ENCODE assay signal across 10 cellular contexts in the genomic region with DNA sequence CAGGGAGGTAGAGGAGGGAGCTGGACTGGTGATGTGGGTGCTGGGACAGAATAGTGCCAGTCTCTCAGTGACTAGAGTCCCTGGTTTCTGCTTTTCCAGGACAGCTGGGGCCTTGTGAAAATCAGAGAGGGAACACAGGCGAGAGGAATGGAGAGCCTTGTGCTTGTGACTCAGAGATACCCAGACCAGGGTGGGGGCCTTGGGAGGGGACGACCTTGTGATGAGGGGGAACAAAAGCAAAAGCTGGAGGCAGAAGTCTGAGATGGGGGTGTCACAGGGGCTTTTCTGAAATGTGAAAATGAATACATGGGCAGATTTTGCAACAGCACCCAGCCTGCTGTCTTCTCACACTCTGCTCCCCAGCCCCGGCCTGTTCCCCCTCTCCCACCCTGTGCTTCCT. TPM values are rescaled to one million over a fixed set of nuclear protein-coding genes. Genes with fewer than 3 reads are reported as not detected.
DNase-seq lines count a peak whose midpoint lies in the region; ATAC-seq and TF ChIP-seq lines count a peak whose summit lies in the region.
"Had no signal": no experiment of that assay in that cellular context is flagged by ENCODE, and none has a peak within 500 bp of the region (broad histone marks: within the 10 kb centered on the region; RNA-seq: fewer than 3 reads in every experiment).

No MANE protein-coding gene starts in this region.

- no peaks in the 10 kb centered on the region for H3F3A ChIP-seq in GM23248 (ENCODE audit: insufficient read depth)

- no peak overlapping the region for H3K27ac ChIP-seq in GM23248
- H3K27ac ChIP-seq in left lung = peak overlapping the region; percentile 69 to 75
- H3K27ac ChIP-seq in skeletal muscle tissue (ENCODE audit: low read depth, low read length) = peak overlapping the region; percentile 83
- H3K27ac ChIP-seq: C4-2B had no signal

- DNase-seq in GM23248 (peak; percentile 24), cardiac fibroblast (ENCODE audit: low read depth in 2 of 2) (peak; percentile 36 to 41), left lung (peak in 1 of 2 donors; percentile 57), T-cell (no peak), left colon (no peak)
- no peak for DNase-seq in activated CD4-positive, alpha-beta T cell treated with anti-CD3 and anti-CD28 coated beads, Interleukin-2, amount 10 ng/mL, durations not matched to agents 24 days and 14 days
- DNase-seq: activated naive CD4-positive, alpha-beta T cell treated with anti-CD3 and anti-CD28 coated beads for 36 hours had no signal

- no peak overlapping the region for H3K4me3 ChIP-seq in GM23248
- no peak overlapping the region for H3K4me3 ChIP-seq in cardiac fibroblast (replicated peaks in 1 of 2; ENCODE audit: low read depth in 2 of 2, low read length in 2 of 2)
- no peak overlapping the region for H3K4me3 ChIP-seq in left lung
- H3K4me3 ChIP-seq in skeletal muscle tissue (ENCODE audit: low read length in 3 of 3) = peak overlapping the region in 2 of 3 donors; percentile 22 to 38

- peaks cover 6 to 11% (median 9%) of the 10 kb centered on the region in 3 donors for H3K4me1 Mint-ChIP-seq in T-cell
- peaks cover 13% of the 10 kb centered on the region for H3K4me1 Mint-ChIP-seq in activated CD4-positive, alpha-beta T cell treated with anti-CD3 and anti-CD28 coated beads, Interleukin-2, amount 10 ng/mL, durations not matched to agents 24 days and 14 days

- peak overlapping the region in 1 of 2 donors; percentile 44 for H3K27ac Mint-ChIP-seq in T-cell
- H3K27ac Mint-ChIP-seq in activated CD4-positive, alpha-beta T cell treated with anti-CD3 and anti-CD28 coated beads, Interleukin-2, amount 10 ng/mL, durations not matched to agents 24 days and 14 days = no peak overlapping the region
- H3K27ac Mint-ChIP-seq: activated naive CD4-positive, alpha-beta T cell treated with anti-CD3 and anti-CD28 coated beads for 36 hours had no signal

- H3K4me1 ChIP-seq in GM23248 (ENCODE audit: insufficient read depth) (peaks cover 23% of the 10 kb centered on the region), left lung (peaks cover 12 to 63% of the 10 kb centered on the region in 2 donors), skeletal muscle tissue (ENCODE audit: control insufficient read depth in 3 of 3, insufficient read depth in 3 of 3, low read length in 3 of 3) (peaks cover 45 to 52% (median 50%) of the 10 kb centered on the region in 3 donors)

- H3K27me3 ChIP-seq in GM23248 (replicated peaks; ENCODE audit: insufficient read depth) = no peaks in the 10 kb centered on the region
- no peaks in the 10 kb centered on the region for H3K27me3 ChIP-seq in left lung
- no peaks in the 10 kb centered on the region for H3K27me3 ChIP-seq in skeletal muscle tissue (ENCODE audit: control insufficient read depth in 3 of 3, insufficient read depth in 3 of 3, low read length in 3 of 3)

- no peak overlapping the region for H3K4me2 ChIP-seq in GM23248 (ENCODE audit: unreplicated experiment)

- no peak for TF ChIP-seq CTCF in cardiac fibroblast (IDR thresholded peaks at IDR 0.05; ENCODE audit: low read depth, low read length)
- no peak for TF ChIP-seq CTCF in left lung (IDR thresholded peaks at IDR 0.05)

- no peaks in the 10 kb centered on the region for H4K20me1 ChIP-seq in GM23248 (ENCODE audit: insufficient read depth)

- POLR2A ChIA-PET in T-cell (lab: Charles Lee) = no interaction called here

- no peak overlapping the region for H3K4me3 Mint-ChIP-seq in T-cell
- H3K4me3 Mint-ChIP-seq in activated CD4-positive, alpha-beta T cell treated with anti-CD3 and anti-CD28 coated beads, Interleukin-2, amount 10 ng/mL, durations not matched to agents 24 days and 14 days = no peak overlapping the region
- H3K4me3 Mint-ChIP-seq: activated naive CD4-positive, alpha-beta T cell treated with anti-CD3 and anti-CD28 coated beads for 36 hours had no signal

- H3K36me3 ChIP-seq in GM23248 (ENCODE audit: low read depth) = no peaks in the 10 kb centered on the region
- H3K36me3 ChIP-seq in left lung = no peaks in the 10 kb centered on the region
- H3K36me3 ChIP-seq in skeletal muscle tissue (ENCODE audit: control insufficient read depth in 3 of 3, insufficient read depth in 3 of 3, low read length in 3 of 3) = no peaks in the 10 kb centered on the region

- ATAC-seq in left lung (peak; percentile 20), HG03460 (IDR thresholded peaks at IDR 0.05; ENCODE audit: unreplicated experiment) (no peak), T-cell (replicated peaks in 1 of 4) (no peak), left colon (no peak)

- intact Hi-C loops in left lung (cut with DNase I) = no loop called here
- intact Hi-C loops in activated CD4-positive, alpha-beta T cell treated with anti-CD3 and anti-CD28 coated beads, Interleukin-2, amount 10 ng/mL, durations not matched to agents 24 days and 14 days (cut with micrococcal nuclease) = no loop called here
- intact Hi-C loops in left colon (cut with DNase I, micrococcal nuclease) = no loop called here

- no peaks in the 10 kb centered on the region for H3K9me3 ChIP-seq in GM23248 (ENCODE audit: low read depth)
- H3K9me3 ChIP-seq in left lung = no peaks in the 10 kb centered on the region
- H3K9me3 ChIP-seq in skeletal muscle tissue (ENCODE audit: control insufficient read depth in 3 of 3, low read length in 3 of 3) = no peaks in the 10 kb centered on the region

- no peaks in the 10 kb centered on the region for H3K27me3 Mint-ChIP-seq in T-cell
- no peaks in the 10 kb centered on the region for H3K27me3 Mint-ChIP-seq in activated CD4-positive, alpha-beta T cell treated with anti-CD3 and anti-CD28 coated beads, Interleukin-2, amount 10 ng/mL, durations not matched to agents 24 days and 14 days

- in situ Hi-C loops in GM23248 (cut with MboI) = no loop called here

- CTCF ChIA-PET in T-cell (lab: Charles Lee) = no interaction called here

- no peaks in the 10 kb centered on the region for H3K9me3 Mint-ChIP-seq in T-cell
- no peaks in the 10 kb centered on the region for H3K9me3 Mint-ChIP-seq in activated CD4-positive, alpha-beta T cell treated with anti-CD3 and anti-CD28 coated beads, Interleukin-2, amount 10 ng/mL, durations not matched to agents 24 days and 14 days
- H3K9me3 Mint-ChIP-seq: activated naive CD4-positive, alpha-beta T cell treated with anti-CD3 and anti-CD28 coated beads for 36 hours had no signal

- 9 to 34% methylated on average over 2 to 3 of the region's 3 CpGs for WGBS in GM23248 (ENCODE audit: low coverage in 1 of 2, low lambda C conversion rate in 2 of 2, missing lambda C conversion rate in 2 of 2), 2 experiments

- H3K9ac ChIP-seq in GM23248 (peak overlapping the region; percentile 27; the same call in 1 of the 2 replicates), skeletal muscle tissue (ENCODE audit: low read depth in 1 of 3, low read length in 3 of 3) (peak overlapping the region in 1 of 3 donors; percentile 50)

- no peaks in the 10 kb centered on the region for H3K9me2 ChIP-seq in GM23248 (ENCODE audit: insufficient read depth)

- no peaks in the 10 kb centered on the region for H3K36me3 Mint-ChIP-seq in T-cell
- peaks cover 2% of the 10 kb centered on the region for H3K36me3 Mint-ChIP-seq in activated CD4-positive, alpha-beta T cell treated with anti-CD3 and anti-CD28 coated beads, Interleukin-2, amount 10 ng/mL, durations not matched to agents 24 days and 14 days (ENCODE audit: low read depth)

- peak overlapping the region; percentile 53 for H2AFZ ChIP-seq in GM23248

- H3K79me2 ChIP-seq in GM23248 (ENCODE audit: insufficient read depth) = peaks cover 13% of the 10 kb centered on the region

RNA-seq across cellular contexts. Expression of a gene that starts 3.4 kb away (rescaled TPM):
- 2.7 and 7.2 TPM in 2 replicates for total RNA-seq in GM23248 (2014; rRNA removed; shearing (Covaris generic))
- polyA plus RNA-seq in GM23248 (2016; fragmentation: Nextera tagmentation; extraction: Ambion mirVana) = 4.9 and 5.1 TPM in 2 replicates
- total RNA-seq in left lung (10 to 100 TPM; 39.7 to 66.9 TPM), skeletal muscle tissue (23.5 TPM), T-cell (10 to 100 TPM in 3 of 5 donors, 1 to 10 TPM in 2; 3.6 to 16.7 (median 11.7) TPM), left colon (10 to 100 TPM; 52.1 to 58.2 TPM)
- 7.6 and 15.4 TPM in 2 replicates for total RNA-seq in activated CD4-positive, alpha-beta T cell treated with anti-CD3 and anti-CD28 coated beads, Interleukin-2, amount 10 ng/mL, durations not matched to agents 24 days and 14 days

RNA-seq across cellular contexts. Expression of a gene that starts 5.8 kb away (rescaled TPM):
- total RNA-seq in GM23248 (2014; rRNA removed; shearing (Covaris generic)) = 48.4 and 62.6 TPM in 2 replicates
- 29.0 and 30.0 TPM in 2 replicates for polyA plus RNA-seq in GM23248 (2016; fragmentation: Nextera tagmentation; extraction: Ambion mirVana)
- 10 to 100 TPM; 41.5 to 59.9 TPM for total RNA-seq in left lung
- 11.5 TPM for total RNA-seq in skeletal muscle tissue
- 10 to 100 TPM; 16.2 to 26.8 (median 21.9) TPM for total RNA-seq in T-cell
- total RNA-seq in activated CD4-positive, alpha-beta T cell treated with anti-CD3 and anti-CD28 coated beads, Interleukin-2, amount 10 ng/mL, durations not matched to agents 24 days and 14 days = 24.8 and 27.6 TPM in 2 replicates
- 10 to 100 TPM; 47.8 to 53.5 TPM for total RNA-seq in left colon

RNA-seq across cellular contexts. Expression of a gene that starts 15.6 kb away (rescaled TPM):
- total RNA-seq in GM23248 (2014; rRNA removed; shearing (Covaris generic)) = 17.4 and 20.4 TPM in 2 replicates
- 8.6 and 9.9 TPM in 2 replicates for polyA plus RNA-seq in GM23248 (2016; fragmentation: Nextera tagmentation; extraction: Ambion mirVana)
- total RNA-seq in left lung (10 to 100 TPM; 33.0 to 52.9 TPM), skeletal muscle tissue (15.7 TPM), T-cell (100 to 1,000 TPM; 116 to 189 (median 124) TPM), left colon (10 to 100 TPM; 50.8 to 61.6 TPM)
- 78.5 and 80.7 TPM in 2 replicates for total RNA-seq in activated CD4-positive, alpha-beta T cell treated with anti-CD3 and anti-CD28 coated beads, Interleukin-2, amount 10 ng/mL, durations not matched to agents 24 days and 14 days

RNA-seq across cellular contexts. Expression of a gene that starts 39.6 kb away (rescaled TPM):
- total RNA-seq in GM23248 (2014; rRNA removed; shearing (Covaris generic)) = 24.5 and 34.9 TPM in 2 replicates
- polyA plus RNA-seq in GM23248 (2016; fragmentation: Nextera tagmentation; extraction: Ambion mirVana) = 40.3 and 41.3 TPM in 2 replicates
- total RNA-seq in left lung = 10 to 100 TPM; 32.0 to 33.1 TPM
- 7.8 TPM for total RNA-seq in skeletal muscle tissue
- 100 to 1,000 TPM in 3 of 5 donors, 10 to 100 TPM in 2; 55.0 to 136 (median 123) TPM for total RNA-seq in T-cell
- total RNA-seq in activated CD4-positive, alpha-beta T cell treated with anti-CD3 and anti-CD28 coated beads, Interleukin-2, amount 10 ng/mL, durations not matched to agents 24 days and 14 days = 148 and 157 TPM in 2 replicates
- 10 to 100 TPM; 24.7 to 37.7 TPM for total RNA-seq in left colon

Comparison
In these comparisons a context has a peak if more than half of its experiments do, and no peak if none do; other contexts are left out.
1. DNase-seq: peak in GM23248 (single experiment) and cardiac fibroblast (2 of 2); none in T-cell (0 of 34), activated CD4-positive, alpha-beta T cell treated with anti-CD3 and anti-CD28 coated beads, Interleukin-2, amount 10 ng/mL, durations not matched to agents 24 days and 14 days (single experiment) and left colon (0 of 2).
2. H3K4me3 ChIP-seq: peak in skeletal muscle tissue (2 of 3); none in GM23248 (single experiment), cardiac fibroblast (0 of 2) and left lung (0 of 2).